8 cellular contexts compared by ENCODE assay signal in the genomic region with DNA sequence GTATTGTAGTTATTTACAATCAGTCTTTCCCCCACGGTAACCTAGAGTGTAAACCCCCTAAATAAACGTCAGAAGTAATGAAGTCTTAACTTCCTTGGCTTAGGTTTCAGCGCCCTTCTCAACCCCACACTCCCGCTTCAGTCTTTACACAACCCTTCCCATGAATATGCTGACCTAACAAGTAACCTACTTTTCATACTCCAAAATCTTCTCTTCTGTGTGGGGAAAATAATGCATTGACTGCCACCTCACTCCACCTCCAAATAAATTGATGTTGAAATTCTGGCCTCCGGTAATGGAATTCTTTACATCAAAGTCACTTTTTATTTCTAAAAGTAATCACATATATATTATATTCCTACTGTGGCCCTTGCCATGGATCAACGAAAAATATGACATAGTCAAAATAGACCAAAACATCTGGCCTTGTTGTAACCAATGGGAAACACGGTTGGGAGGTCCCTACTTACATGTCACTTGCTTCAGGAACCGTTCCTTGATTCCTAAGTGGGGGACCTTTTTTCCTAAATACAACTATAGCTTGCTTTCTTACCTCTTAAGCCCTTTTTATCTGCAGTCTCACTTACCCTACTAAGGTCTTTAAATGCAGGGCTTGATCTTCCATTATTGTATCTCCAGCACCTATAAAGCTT. TPM values are rescaled to one million over a fixed set of nuclear protein-coding genes. Genes with fewer than 3 reads are reported as not detected.
DNase-seq lines count a peak whose midpoint lies in the region; ATAC-seq, FAIRE-seq and TF ChIP-seq lines count a peak whose summit lies in the region.

No MANE protein-coding gene starts in this region.

- dilution Hi-C loops in keratinocyte (cut with MboI; ENCODE audit: extremely low pct_ligation_motif_present, low sequenced_read_pairs), result no loop called here

- H3K27me3 Mint-ChIP-seq in activated CD8-positive, alpha-beta T cell treated with anti-CD3 and anti-CD28 coated beads for 36 hours, result no peaks in the 10 kb centered on the region

- H2AFZ ChIP-seq in ACC112 (ENCODE audit: low read length, unreplicated experiment) (peak overlapping the region; percentile 55), keratinocyte (ENCODE audit: control insufficient read depth, low read length) (no peak overlapping the region)

- H3K27me3 ChIP-seq in ACC112 (ENCODE audit: insufficient read depth, low read length) (no peaks in the 10 kb centered on the region), HAP-1 (ENCODE audit: low read depth) (no peaks in the 10 kb centered on the region), keratinocyte (ENCODE audit: control insufficient read depth, extremely low read depth, insufficient read depth, low read length) (no peaks in the 10 kb centered on the region), upper lobe of right lung (no peaks in the 10 kb centered on the region)

- H3K9me3 Mint-ChIP-seq in activated CD8-positive, alpha-beta T cell treated with anti-CD3 and anti-CD28 coated beads for 36 hours, result no peaks in the 10 kb centered on the region

- POLR2A ChIA-PET in activated CD8-positive, alpha-beta T cell treated with anti-CD3 and anti-CD28 coated beads for 36 hours (lab: Charles Lee), result no interaction called here

- peak in 1 of 2 experiments; percentile 34 for DNase-seq in HAP-1 (ENCODE audit: low spot score in 2 of 2)
- no peak for DNase-seq in activated CD8-positive, alpha-beta T cell treated with anti-CD3 and anti-CD28 coated beads for 36 hours
- DNase-seq in keratinocyte (ENCODE audit: low read depth, low spot score), result no peak
- no peak for DNase-seq in upper lobe of right lung
- DNase-seq in effector CD8-positive, alpha-beta T cell (lab: John Stamatoyannopoulos, UW), result no peak

- H3K4me1 ChIP-seq in ACC112 (ENCODE audit: control insufficient read depth, insufficient read depth, low read length, unreplicated experiment) (peaks cover 44% of the 10 kb centered on the region), HAP-1 (peaks cover 54% of the 10 kb centered on the region), keratinocyte (ENCODE audit: control insufficient read depth, extremely low read depth, insufficient read depth, low read length) (peaks cover 33% of the 10 kb centered on the region), upper lobe of right lung (peaks cover 19% of the 10 kb centered on the region)

- H3K4me2 ChIP-seq in keratinocyte (ENCODE audit: control insufficient read depth, extremely low read depth, insufficient read depth, low read depth, low read length), result peak overlapping the region; percentile 89

- no peak for TF ChIP-seq CTCF in activated CD8-positive, alpha-beta T cell treated with anti-CD3 and anti-CD28 coated beads for 36 hours (IDR thresholded peaks at IDR 0.05)
- no peak for TF ChIP-seq CTCF in keratinocyte (optimal IDR thresholded peaks at IDR 0.05 in 1 of 3, IDR thresholded peaks at IDR 0.05 in 1 of 3, conservative IDR thresholded peaks at IDR 0.05 in 1 of 3; ENCODE audit: extremely low read depth in 1 of 3, insufficient read depth in 2 of 3, low read length in 3 of 3)
- no peak for TF ChIP-seq CTCF in upper lobe of right lung (IDR thresholded peaks at IDR 0.05)

- H3K4me3 ChIP-seq in ACC112 (ENCODE audit: low read depth, low read length) (peak overlapping the region; percentile 93), HAP-1 (peak overlapping the region; percentile 87), keratinocyte (ENCODE audit: control insufficient read depth in 2 of 3, extremely low read depth in 1 of 3, insufficient read depth in 2 of 3, low read depth in 1 of 3, low read length in 3 of 3) (peak overlapping the region; percentile 63 to 98 (median 96)), upper lobe of right lung (peak overlapping the region; percentile 68)

- peak overlapping the region; percentile 92 for H3K9ac ChIP-seq in keratinocyte (ENCODE audit: control insufficient read depth, extremely low read depth, insufficient read depth, low read length)

- ATAC-seq in activated CD8-positive, alpha-beta T cell treated with anti-CD3 and anti-CD28 coated beads for 36 hours, result no peak
- ATAC-seq in upper lobe of right lung, result no peak
- ATAC-seq in GM19463 (IDR thresholded peaks at IDR 0.05; ENCODE audit: unreplicated experiment), result no peak
- ATAC-seq in GM18517 (IDR thresholded peaks at IDR 0.05; ENCODE audit: unreplicated experiment), result no peak

- peaks cover 92% of the 10 kb centered on the region for H3K79me2 ChIP-seq in ACC112 (ENCODE audit: control insufficient read depth, insufficient read depth, low read length, unreplicated experiment)
- H3K79me2 ChIP-seq in keratinocyte (ENCODE audit: control insufficient read depth, insufficient read depth, low read length), result peaks cover 91% of the 10 kb centered on the region

- intact Hi-C loops in activated CD8-positive, alpha-beta T cell treated with anti-CD3 and anti-CD28 coated beads for 36 hours (cut with micrococcal nuclease), result no loop called here
- intact Hi-C loops in upper lobe of right lung (cut with DNase I), result no loop called here

- peak overlapping the region; percentile 97 for H3K4me3 Mint-ChIP-seq in activated CD8-positive, alpha-beta T cell treated with anti-CD3 and anti-CD28 coated beads for 36 hours

- no peak for FAIRE-seq in keratinocyte (lab: Jason Lieb, UNC)

- H3K36me3 Mint-ChIP-seq in activated CD8-positive, alpha-beta T cell treated with anti-CD3 and anti-CD28 coated beads for 36 hours (ENCODE audit: low read depth), result peaks cover 9% of the 10 kb centered on the region

- in situ Hi-C loops in HAP-1 (cut with MboI; ENCODE audit: low sequenced_read_pairs), result no loop called here

- H3K9me3 ChIP-seq in HAP-1 (no peaks in the 10 kb centered on the region), keratinocyte (ENCODE audit: control insufficient read depth, low read depth, low read length) (no peaks in the 10 kb centered on the region), upper lobe of right lung (no peaks in the 10 kb centered on the region)

- H3K27ac ChIP-seq in ACC112 (ENCODE audit: low read depth, low read length) (peak overlapping the region; percentile 95), keratinocyte (ENCODE audit: control insufficient read depth, insufficient read depth, low read length) (peak overlapping the region; percentile 82), upper lobe of right lung (no peak overlapping the region)

- no peaks in the 10 kb centered on the region for H3K36me3 ChIP-seq in ACC112 (ENCODE audit: insufficient read depth, low read length)
- H3K36me3 ChIP-seq in HAP-1 (replicated peaks), result no peaks in the 10 kb centered on the region
- no peaks in the 10 kb centered on the region for H3K36me3 ChIP-seq in keratinocyte (ENCODE audit: control insufficient read depth in 2 of 2, extremely low read depth in 1 of 2, insufficient read depth in 2 of 2, low read length in 2 of 2)
- H3K36me3 ChIP-seq in upper lobe of right lung, result no peaks in the 10 kb centered on the region

- H3K27ac Mint-ChIP-seq in activated CD8-positive, alpha-beta T cell treated with anti-CD3 and anti-CD28 coated beads for 36 hours, result peak overlapping the region; percentile 97

- peaks cover 28% of the 10 kb centered on the region for H3K4me1 Mint-ChIP-seq in activated CD8-positive, alpha-beta T cell treated with anti-CD3 and anti-CD28 coated beads for 36 hours (ENCODE audit: low read depth)

- H4K20me1 ChIP-seq in keratinocyte (ENCODE audit: control insufficient read depth, extremely low read depth, insufficient read depth, low read length), result no peaks in the 10 kb centered on the region

- H3K9me1 ChIP-seq in keratinocyte (ENCODE audit: control insufficient read depth, extremely low read depth, insufficient read depth, low read length), result no peaks in the 10 kb centered on the region

- CTCF ChIA-PET in activated CD8-positive, alpha-beta T cell treated with anti-CD3 and anti-CD28 coated beads for 36 hours (lab: Charles Lee), result interaction anchor here (1.1 to 1.2 kb wide), 2 partner anchors 35 to 76 kb away, joined by 3 to 4 read pairs; no protein-coding TSS in a partner anchor

RNA-seq across cellular contexts. Expression of a gene that starts 1.0 kb away (rescaled TPM):
- 10 to 100 TPM; 19.8 to 27.6 TPM for total RNA-seq in activated CD8-positive, alpha-beta T cell treated with anti-CD3 and anti-CD28 coated beads for 36 hours
- 8.7 to 17.2 TPM (median 9.9 TPM) in 3 replicates for polyA plus RNA-seq in keratinocyte
- polyA plus RNA-seq in keratinocyte (2011; ENCODE audit: low read depth), result 2.4 TPM
- polyA plus RNA-seq in keratinocyte (2011; cell fraction: cytosol; rRNA removed), result 2.0 and 6.4 TPM in 2 replicates
- polyA plus RNA-seq in keratinocyte (2011; cell fraction: nucleus; rRNA removed), result 26.4 and 30.4 TPM in 2 replicates
- polyA plus RNA-seq in keratinocyte (2012; ENCODE audit: low replicate concordance), result 1.6 and 6.2 TPM in 2 replicates
- polyA minus RNA-seq in keratinocyte, result 11.0 to 26.4 TPM (median 12.9 TPM) in 3 replicates
- 2.3 TPM for polyA minus RNA-seq in keratinocyte (2011; cell fraction: cytosol; rRNA and poly(A)+ RNA removed)
- 21.8 and 26.5 TPM in 2 replicates for polyA minus RNA-seq in keratinocyte (2011; cell fraction: nucleus; rRNA and poly(A)+ RNA removed)
- total RNA-seq in upper lobe of right lung, result 7.0 TPM

RNA-seq across cellular contexts. Expression of a gene that starts 1.3 kb away (rescaled TPM):
- total RNA-seq in activated CD8-positive, alpha-beta T cell treated with anti-CD3 and anti-CD28 coated beads for 36 hours, result 10 to 100 TPM; 19.7 to 19.9 TPM
- 12.3 to 24.4 TPM (median 14.5 TPM) in 3 replicates for polyA plus RNA-seq in keratinocyte
- polyA plus RNA-seq in keratinocyte (2011; ENCODE audit: low read depth), result 65.2 TPM
- 9.5 and 15.1 TPM in 2 replicates for polyA plus RNA-seq in keratinocyte (2011; cell fraction: cytosol; rRNA removed)
- polyA plus RNA-seq in keratinocyte (2011; cell fraction: nucleus; rRNA removed), result 25.2 and 36.1 TPM in 2 replicates
- polyA plus RNA-seq in keratinocyte (2012; ENCODE audit: low replicate concordance), result 14.3 and 17.7 TPM in 2 replicates
- polyA minus RNA-seq in keratinocyte, result 1.9 to 34.3 TPM (median 10.3 TPM) in 3 replicates
- polyA minus RNA-seq in keratinocyte (2011; cell fraction: cytosol; rRNA and poly(A)+ RNA removed), result 8.4 TPM
- polyA minus RNA-seq in keratinocyte (2011; cell fraction: nucleus; rRNA and poly(A)+ RNA removed), result 14.5 and 35.6 TPM in 2 replicates
- 16.0 TPM for total RNA-seq in upper lobe of right lung
